31 cellular contexts compared by ENCODE assay signal in genomic region chr1:6909857-6910256, GRCh38.
"Had no signal": no experiment of that assay in that cellular context is flagged by ENCODE, and none has a peak within 500 bp of the region (broad histone marks: within the 10 kb centered on the region; RNA-seq: fewer than 3 reads in every experiment).

No MANE protein-coding gene starts in this region.

- H3K27ac ChIP-seq: adrenal gland, cardiac muscle cell, colonic mucosa, dorsolateral prefrontal cortex, parathyroid adenoma, thoracic aorta had no signal

- H3K9ac ChIP-seq: parathyroid adenoma had no signal

- H3K9me3 Mint-ChIP-seq: neural crest cell had no signal

- H3K36me3 Mint-ChIP-seq: activated naive CD8-positive, alpha-beta T cell treated with anti-CD3 and anti-CD28 coated beads for 36 hours had no signal

- H3K27me3 ChIP-seq: adrenal gland, cardiac muscle cell, colonic mucosa, dorsolateral prefrontal cortex had no signal

- H3K27ac Mint-ChIP-seq: activated CD4-positive, alpha-beta T cell treated with anti-CD3 and anti-CD28 coated beads for 36 hours; activated CD8-positive, alpha-beta memory T cell treated with anti-CD3 and anti-CD28 coated beads, Interleukin-2, amount 10 ng/mL, durations not matched to agents 7 days and 5 days; activated CD8-positive, alpha-beta T cell treated with anti-CD3 and anti-CD28 coated beads, Interleukin-2, amount 10 ng/mL, durations not matched to agents 7 days and 5 days; activated naive CD8-positive, alpha-beta T cell treated with anti-CD3 and anti-CD28 coated beads for 36 hours; activated T-cell treated with anti-CD3 and anti-CD28 coated beads, Interleukin-2, amount 50 U/mL, for 72 hours; mesothelial cell of epicardium; naive thymus-derived CD8-positive, alpha-beta T cell; T-helper 2 cell treated with Interferon-gamma antibody and Interleukin-4, amounts not matched to agents 5 μg/mL and 100 μg/mL, for 36 hours had no signal

- H3K4me3 Mint-ChIP-seq: activated CD4-positive, alpha-beta T cell treated with anti-CD3 and anti-CD28 coated beads for 36 hours; activated CD8-positive, alpha-beta memory T cell treated with anti-CD3 and anti-CD28 coated beads, Interleukin-2, amount 10 ng/mL, durations not matched to agents 7 days and 5 days; activated CD8-positive, alpha-beta T cell treated with anti-CD3 and anti-CD28 coated beads, Interleukin-2, amount 10 ng/mL, durations not matched to agents 7 days and 5 days; activated naive CD8-positive, alpha-beta T cell treated with anti-CD3 and anti-CD28 coated beads for 36 hours; activated T-cell treated with anti-CD3 and anti-CD28 coated beads, Interleukin-2, amount 50 U/mL, for 72 hours; brain; mesothelial cell of epicardium; naive thymus-derived CD8-positive, alpha-beta T cell; neural crest cell; T-helper 2 cell treated with Interferon-gamma antibody and Interleukin-4, amounts not matched to agents 5 μg/mL and 100 μg/mL, for 36 hours had no signal

- H3K36me3 ChIP-seq: adrenal gland, cardiac muscle cell, colonic mucosa, thoracic aorta had no signal

- DNase-seq: activated CD4-positive, alpha-beta T cell treated with anti-CD3 and anti-CD28 coated beads for 36 hours; activated CD4-positive, CD25-positive, alpha-beta regulatory T cell; activated CD8-positive, alpha-beta memory T cell treated with anti-CD3 and anti-CD28 coated beads, Interleukin-2, amount 10 ng/mL, durations not matched to agents 7 days and 5 days; activated CD8-positive, alpha-beta T cell treated with anti-CD3 and anti-CD28 coated beads, Interleukin-2, amount 10 ng/mL, durations not matched to agents 7 days and 5 days; activated naive CD4-positive, alpha-beta T cell; activated naive CD8-positive, alpha-beta T cell treated with anti-CD3 and anti-CD28 coated beads for 36 hours; activated T-cell treated with anti-CD3 and anti-CD28 coated beads, Interleukin-2, amount 50 U/mL, for 72 hours; aorta; cerebellar nuclear complex; colonic mucosa; dorsolateral prefrontal cortex; effector memory CD4-positive, alpha-beta T cell; islet precursor cell; naive thymus-derived CD8-positive, alpha-beta T cell; nucleus accumbens; stimulated activated CD4-positive, alpha-beta T cell treated with anti-CD3 and anti-CD28 coated beads, Interleukin-12 subunit alpha, Interleukin-12 subunit beta, amount 100 ng/mL, for 4 hours; stimulated activated CD4-positive, alpha-beta T cell treated with anti-CD3 and anti-CD28 coated beads, Interleukin-4, amount 100 ng/mL, for 1 hour; stimulated activated naive CD8-positive, alpha-beta T cell treated with anti-CD3 and anti-CD28 coated beads, Interleukin-15, Interleukin-2, amounts not matched to agents 100 U/mL and 50 U/mL, for 24 hours; T-helper 1 cell; trophoblast cell had no signal

- H2AFZ ChIP-seq: parathyroid adenoma had no signal

- ATAC-seq: activated CD4-positive, alpha-beta T cell treated with anti-CD3 and anti-CD28 coated beads for 36 hours; activated CD8-positive, alpha-beta memory T cell treated with anti-CD3 and anti-CD28 coated beads, Interleukin-2, amount 10 ng/mL, durations not matched to agents 7 days and 5 days; activated CD8-positive, alpha-beta T cell treated with anti-CD3 and anti-CD28 coated beads, Interleukin-2, amount 10 ng/mL, durations not matched to agents 7 days and 5 days; activated T-cell treated with anti-CD3 and anti-CD28 coated beads, Interleukin-2, amount 50 U/mL, for 72 hours; naive thymus-derived CD8-positive, alpha-beta T cell; right cardiac atrium; stimulated activated naive CD8-positive, alpha-beta T cell treated with anti-CD3 and anti-CD28 coated beads, Interleukin-15, Interleukin-2, amounts not matched to agents 100 U/mL and 50 U/mL, for 24 hours had no signal

- H3K27me3 Mint-ChIP-seq: brain had no signal

- H3K79me2 ChIP-seq: parathyroid adenoma had no signal

- FAIRE-seq: frontal cortex, urothelium cell line had no signal

- H3K4me3 ChIP-seq: adrenal gland, cardiac muscle cell, colonic mucosa, dorsolateral prefrontal cortex, thoracic aorta had no signal

- H3K4me1 ChIP-seq: adrenal gland, colonic mucosa, parathyroid adenoma had no signal

- H3K9me3 ChIP-seq: adrenal gland, colonic mucosa, thoracic aorta had no signal
